Comparison of ENCODE assay signal across 15 cellular contexts in the genomic region with DNA sequence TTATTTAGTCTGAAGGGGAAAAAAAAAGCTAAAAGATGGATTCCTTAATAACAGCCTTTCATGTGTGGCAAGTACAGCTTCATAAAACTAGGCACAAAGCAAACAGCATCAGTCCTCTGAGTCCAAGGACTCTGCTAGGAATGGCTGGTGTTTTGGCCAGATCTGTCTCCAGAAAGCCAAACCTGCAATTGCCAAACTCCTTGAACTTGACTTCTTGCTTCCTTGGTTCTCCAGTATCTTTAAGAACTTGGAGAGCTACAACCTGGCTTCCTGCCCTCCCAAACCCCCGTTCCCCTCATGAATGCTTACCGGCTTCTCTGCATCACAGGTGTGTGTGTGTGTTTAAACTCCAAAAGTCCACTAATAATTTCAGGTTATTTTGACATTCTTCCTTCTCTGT. TPM values are rescaled to one million over a fixed set of nuclear protein-coding genes. Genes with fewer than 3 reads are reported as not detected.
DNase-seq lines count a peak whose midpoint lies in the region; TF ChIP-seq lines count a peak whose summit lies in the region.
"Had no signal": no experiment of that assay in that cellular context is flagged by ENCODE, and none has a peak within 500 bp of the region (broad histone marks: within the 10 kb centered on the region; RNA-seq: fewer than 3 reads in every experiment).

No MANE protein-coding gene starts in this region.

- no peaks in the 10 kb centered on the region for H3K9me3 ChIP-seq in breast epithelium
- no peaks in the 10 kb centered on the region for H3K9me3 ChIP-seq in muscle layer of colon (ENCODE audit: low read length)
- no peaks in the 10 kb centered on the region for H3K9me3 ChIP-seq in transverse colon
- H3K9me3 ChIP-seq in BE2C: no peaks in the 10 kb centered on the region
- H3K9me3 ChIP-seq: upper lobe of right lung had no signal

- CTCF ChIA-PET in MCF 10A (lab: Yijun Ruan, JAX): interaction anchor here (0.7 to 4.9 kb wide), 4 partner anchors 27 to 449 kb away, joined by 3 to 45 read pairs (median 4); no protein-coding TSS in a partner anchor

- H3K27ac ChIP-seq in breast epithelium (no peak overlapping the region), muscle layer of colon (ENCODE audit: low read depth, low read length) (peak overlapping the region; percentile 84), transverse colon (peak overlapping the region; percentile 92 to 97 (median 95))

- H3K4me1 Mint-ChIP-seq in MCF 10A (ENCODE audit: insufficient read depth, unreplicated experiment): peaks cover 45% of the 10 kb centered on the region

- POLR2A ChIA-PET in MCF 10A (lab: Yijun Ruan, JAX): interaction anchor here (1.1 to 5.0 kb wide), 6 partner anchors 19 to 382 kb away, joined by 3 to 27 read pairs (median 12); partner anchors contain the start of gene PLSCR1

- no peaks in the 10 kb centered on the region for H3K36me3 Mint-ChIP-seq in MCF 10A (ENCODE audit: insufficient read depth, unreplicated experiment)

- in situ Hi-C loops in transverse colon (cut with MboI; ENCODE audit: low pct_ligation_motif_present in 1 of 4, low pct_unique_long_range_greater_than_20kb in 1 of 4, low sequenced_read_pairs in 3 of 4): loop anchor here in 1 of 4 donors (25.0 kb wide), 1 partner anchor 100 kb away; no protein-coding TSS in a partner anchor
- in situ Hi-C loops in ACHN (cut with HindIII; ENCODE audit: low pct_ligation_motif_present, low pct_unique_long_range_greater_than_20kb, low sequenced_read_pairs): loop anchor here (25.0 kb wide), 1 partner anchor 100 kb away; no protein-coding TSS in a partner anchor

- TF ChIP-seq EP300 in transverse colon (IDR thresholded peaks at IDR 0.05; ENCODE audit: low read depth): no peak

- no TSS peak for BruUV-seq in MCF 10A (replicated peaks; lab: Mats Ljungman, UMichigan)

- TF ChIP-seq CTCF in MCF 10A (IDR thresholded peaks at IDR 0.05; ENCODE audit: unreplicated experiment): no peak
- TF ChIP-seq CTCF in breast epithelium (IDR thresholded peaks at IDR 0.05): no peak
- TF ChIP-seq CTCF in transverse colon (IDR thresholded peaks at IDR 0.05): no peak
- no peak for TF ChIP-seq CTCF in BE2C (IDR thresholded peaks at IDR 0.05; ENCODE audit: low read depth, low read length)

- no peak overlapping the region for H3K9ac ChIP-seq in muscle layer of colon (ENCODE audit: low read length)

- intact Hi-C loops in MCF 10A (cut with micrococcal nuclease): loop anchor here (5.0 kb wide), 1 partner anchor 35 kb away; no protein-coding TSS in a partner anchor
- intact Hi-C loops in breast epithelium (cut with DNase I; ENCODE audit: low total_unique reads): no loop called here
- intact Hi-C loops in transverse colon (cut with DNase I; ENCODE audit: low total_unique reads): no loop called here

- H3K4me3 Mint-ChIP-seq in MCF 10A (ENCODE audit: unreplicated experiment): peak overlapping the region; percentile 86
- H3K4me3 Mint-ChIP-seq: dendritic cell treated with granulocyte-macrophage colony-stimulating factor and Interleukin-4, amounts not matched to agents 40 ng/mL and 50 ng/mL, for 4 days; natural killer cell treated with Interleukin-12 subunit alpha and Interleukin-12 subunit beta and Interleukin-15 and Interleukin-18, amount 100 ng/mL, for 72 hours had no signal

- DNase-seq in MCF 10A (ENCODE audit: unreplicated experiment) (peak; percentile 47), breast epithelium (ENCODE audit: low spot score in 2 of 2) (no peak), dermis blood vessel endothelial cell (peak; percentile 35), transverse colon (no peak), NCI-H2029 (lab: John Stamatoyannopoulos, UW) (no peak), ACHN (no peak), BE2C (no peak)
- DNase-seq: kidney; NCI-H146; NCI-H526 treated with DMSO at 0.1 percent for 48 hours; stimulated activated CD4-positive, alpha-beta T cell treated with anti-CD3 and anti-CD28 coated beads, Interleukin-12 subunit alpha, Interleukin-12 subunit beta, amount 100 ng/mL, for 4 hours; upper lobe of right lung had no signal

- peak overlapping the region; percentile 86 for H3K27ac Mint-ChIP-seq in MCF 10A (ENCODE audit: low read depth, unreplicated experiment)
- H3K27ac Mint-ChIP-seq: dendritic cell treated with granulocyte-macrophage colony-stimulating factor and Interleukin-4, amounts not matched to agents 40 ng/mL and 50 ng/mL, for 4 days; natural killer cell treated with Interleukin-12 subunit alpha and Interleukin-12 subunit beta and Interleukin-15 and Interleukin-18, amount 100 ng/mL, for 72 hours had no signal

- H3K36me3 ChIP-seq in breast epithelium (no peaks in the 10 kb centered on the region), muscle layer of colon (ENCODE audit: insufficient read depth, low read length) (no peaks in the 10 kb centered on the region), transverse colon (no peaks in the 10 kb centered on the region), BE2C (no peaks in the 10 kb centered on the region)
- H3K36me3 ChIP-seq: upper lobe of right lung had no signal

- H3K9me3 Mint-ChIP-seq in MCF 10A (ENCODE audit: unreplicated experiment): no peaks in the 10 kb centered on the region
- H3K9me3 Mint-ChIP-seq: dendritic cell treated with granulocyte-macrophage colony-stimulating factor and Interleukin-4, amounts not matched to agents 40 ng/mL and 50 ng/mL, for 4 days had no signal

- H3K4me1 ChIP-seq in breast epithelium (peaks cover 0 to 9% of the 10 kb centered on the region in 2 donors), muscle layer of colon (ENCODE audit: insufficient read depth, low read length) (peaks cover 43% of the 10 kb centered on the region), transverse colon (peaks cover 10 to 63% (median 38%) of the 10 kb centered on the region in 4 donors), BE2C (no peaks in the 10 kb centered on the region)

- no peak overlapping the region for H3K4me3 ChIP-seq in breast epithelium
- H3K4me3 ChIP-seq in muscle layer of colon (ENCODE audit: low read depth in 1 of 2, low read length in 2 of 2): peak overlapping the region in 1 of 2 donors; percentile 97
- H3K4me3 ChIP-seq in transverse colon: no peak overlapping the region
- H3K4me3 ChIP-seq in BE2C (ENCODE audit: low read depth, low read length): no peak overlapping the region

- H3K27me3 Mint-ChIP-seq in MCF 10A (ENCODE audit: insufficient read depth, unreplicated experiment): no peaks in the 10 kb centered on the region

- WGBS in transverse colon (ENCODE audit: low coverage in 1 of 2), 2 donors: 70 to 76% methylated on average over 2 of the region's 2 CpGs

- TF ChIP-seq POLR2A in breast epithelium (IDR thresholded peaks at IDR 0.05) (no peak), transverse colon (IDR thresholded peaks at IDR 0.05) (no peak)

- no peaks in the 10 kb centered on the region for H3K27me3 ChIP-seq in breast epithelium
- no peaks in the 10 kb centered on the region for H3K27me3 ChIP-seq in muscle layer of colon (ENCODE audit: control insufficient read depth in 1 of 2, insufficient read depth in 2 of 2, low read length in 2 of 2)
- no peaks in the 10 kb centered on the region for H3K27me3 ChIP-seq in transverse colon
- H3K27me3 ChIP-seq in BE2C: peaks cover 48% of the 10 kb centered on the region
- H3K27me3 ChIP-seq: upper lobe of right lung had no signal

RNA-seq across cellular contexts. Expression of gene PLOD2, which starts 1.6 kb away (rescaled TPM):
- total RNA-seq in MCF 10A (2022): 109 and 149 TPM in 2 replicates
- 10 to 100 TPM; 33.2 to 71.5 (median 35.7) TPM for total RNA-seq in breast epithelium
- 124 and 201 TPM in 2 replicates for total RNA-seq in dermis blood vessel endothelial cell
- 100 to 1,000 TPM in 2 of 4 donors, 10 to 100 TPM in 2; 18.9 to 178 (median 92.0) TPM for total RNA-seq in transverse colon
- 1.3 TPM for polyA plus RNA-seq in BE2C (2012; ENCODE audit: insufficient read depth, insufficient read length, low read depth)

Comparison
In these comparisons a context has a peak if more than half of its experiments do, and no peak if none do; other contexts are left out.
1. DNase-seq: peak in MCF 10A (single experiment) and dermis blood vessel endothelial cell (single experiment); none in breast epithelium (0 of 2), transverse colon (single experiment), NCI-H2029 (single experiment), ACHN (single experiment) and BE2C (single experiment).
2. H3K27ac ChIP-seq: peak in muscle layer of colon (single experiment) and transverse colon (4 of 4); none in breast epithelium (0 of 2).